In the genomic region with DNA sequence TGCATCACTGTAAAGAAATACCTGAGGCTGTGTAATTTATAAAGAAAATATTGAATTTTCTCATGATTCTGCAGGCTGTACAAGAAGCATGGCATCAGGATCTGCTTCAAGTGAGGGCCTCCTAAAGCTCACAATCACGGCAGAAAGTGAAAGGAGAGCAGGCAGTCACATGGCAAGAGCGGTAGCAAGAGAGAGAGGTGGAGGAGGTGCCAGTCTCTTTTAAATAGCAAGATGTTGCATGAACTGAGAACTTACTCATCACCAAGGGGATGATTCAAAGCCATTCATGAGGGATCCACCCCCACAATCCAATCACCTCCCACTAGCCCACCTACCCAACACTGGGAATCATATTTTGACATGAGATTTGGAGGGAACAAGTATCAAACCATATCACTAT, we compare ENCODE assay signal across 32 cellular contexts.
A peak's percentile ranks its signal among the peaks of the same experiment; 100 is the strongest.
DNase-seq lines count a peak whose midpoint lies in the region; ATAC-seq, FAIRE-seq and TF ChIP-seq lines count a peak whose summit lies in the region.
"Had no signal": no experiment of that assay in that cellular context is flagged by ENCODE, and none has a peak within 500 bp of the region (broad histone marks: within the 10 kb centered on the region; RNA-seq: fewer than 3 reads in every experiment).

No MANE protein-coding gene starts in this region.

- 0 out of 2 replicates have a peak overlapping the region, but pooled peaks have one; percentile 24 for H3K18ac ChIP-seq in IMR-90 (ENCODE audit: low read depth, low read length)

- no peak overlapping the region for H2BK15ac ChIP-seq in IMR-90 (ENCODE audit: low read depth, low read length)

- BruUV-seq in IMR-90 (replicated peaks; lab: Mats Ljungman, UMichigan) = no TSS peak

- WGBS in A549 (ENCODE audit: missing lambda C conversion rate) = 77% methylated on average over 2 of the region's 2 CpGs
- WGBS in IMR-90 (ENCODE audit: extremely low coverage in 2 of 2, insufficient read length in 1 of 2), 2 experiments = no CpG with 5 or more reads among the region's 2 CpGs
- 65 to 74% methylated on average over 2 of the region's 2 CpGs for WGBS in thyroid gland, 2 donors

- no peak for ATAC-seq in A549
- no peak for ATAC-seq in IMR-90 (ENCODE audit: low read depth)
- ATAC-seq in foreskin keratinocyte = peak; percentile 61
- no peak for ATAC-seq in GM21526 (IDR thresholded peaks at IDR 0.05; ENCODE audit: low FRiP score, unreplicated experiment)
- ATAC-seq: activated CD8-positive, alpha-beta memory T cell treated with anti-CD3 and anti-CD28 coated beads, Interleukin-2, amount 10 ng/mL, durations not matched to agents 7 days and 5 days; activated T-cell treated with anti-CD3 and anti-CD28 coated beads, Interleukin-2, amount 50 U/mL, for 72 hours; natural killer cell treated with Interleukin-12 subunit alpha and Interleukin-12 subunit beta and Interleukin-15 and Interleukin-18, amount 100 ng/mL, for 72 hours; right cardiac atrium; SK-N-SH treated with all-trans-retinoic acid at 6 μM for 48 hours had no signal

- no peak overlapping the region for H2BK120ac ChIP-seq in IMR-90 (ENCODE audit: low read depth, low read length)

- peak overlapping the region; percentile 67 for H2AFZ ChIP-seq in IMR-90 (replicated peaks; ENCODE audit: low read length, poor library complexity)

- no peak overlapping the region for H3K4me3 ChIP-seq in A549
- H3K4me3 ChIP-seq in IMR-90 (ENCODE audit: insufficient read depth, low read depth, low read length) = no peak overlapping the region
- H3K4me3 ChIP-seq in thyroid gland (replicated peaks in 1 of 3) = no peak overlapping the region
- H3K4me3 ChIP-seq: BLaER1, breast epithelium, coronary artery, ovary, testis, vagina had no signal

- no peaks in the 10 kb centered on the region for H4K20me1 ChIP-seq in IMR-90 (ENCODE audit: insufficient read depth, low read length)
- H4K20me1 ChIP-seq: BLaER1 had no signal

- H3K4me2 ChIP-seq in A549 = no peak overlapping the region
- no peak overlapping the region for H3K4me2 ChIP-seq in IMR-90 (ENCODE audit: low read depth, low read length)
- H3K4me2 ChIP-seq: BLaER1 had no signal

- peaks cover 24% of the 10 kb centered on the region for H3K9me3 ChIP-seq in A549
- peaks cover 5% of the 10 kb centered on the region for H3K9me3 ChIP-seq in IMR-90 (ENCODE audit: control insufficient read depth, insufficient read depth, low read length)
- no peaks in the 10 kb centered on the region for H3K9me3 ChIP-seq in thyroid gland
- H3K9me3 ChIP-seq: testis, vagina had no signal

- in situ Hi-C loops in IMR-90 (cut with MboI; ENCODE audit: low sequenced_read_pairs) = no loop called here

- no peak for TF ChIP-seq POLR2A in A549 (IDR thresholded peaks at IDR 0.05; ENCODE audit: low read length)
- TF ChIP-seq POLR2A in IMR-90 (IDR thresholded peaks at IDR 0.05; ENCODE audit: low read depth, low read length) = no peak
- TF ChIP-seq POLR2A in thyroid gland (IDR thresholded peaks at IDR 0.05) = no peak

- TF ChIP-seq CTCF in A549 (IDR thresholded peaks at IDR 0.05) = no peak
- no peak for TF ChIP-seq CTCF in IMR-90 (conservative IDR thresholded peaks at IDR 0.05; ENCODE audit: low read depth, low read length)
- no peak for TF ChIP-seq CTCF in foreskin keratinocyte (conservative IDR thresholded peaks at IDR 0.05)
- no peak for TF ChIP-seq CTCF in thyroid gland (IDR thresholded peaks at IDR 0.05)

- 0 out of 2 replicates have a peak overlapping the region, but pooled peaks have one; percentile 62 for H3K14ac ChIP-seq in IMR-90 (replicated peaks; ENCODE audit: low read depth, low read length)

- DNase-seq in A549 (ENCODE audit: low read depth in 1 of 2, low spot score in 1 of 2) (no peak), IMR-90 (no peak), amniotic epithelial cell (ENCODE audit: low read depth) (peak; percentile 79), foreskin keratinocyte (peak in 1 of 2 donors; percentile 60), thyroid gland (no peak), HEK293T (ENCODE audit: extremely low spot score) (no peak), NCI-H187 treated with DMSO at 0.1 percent for 48 hours (lab: John Stamatoyannopoulos, UW) (no peak)
- DNase-seq: activated CD4-positive, alpha-beta T cell treated with anti-CD3 and anti-CD28 coated beads, Interleukin-2, amount 50 U/mL, for 1 hour; activated CD8-positive, alpha-beta memory T cell treated with anti-CD3 and anti-CD28 coated beads, Interleukin-2, amount 10 ng/mL, durations not matched to agents 7 days and 5 days; activated naive CD4-positive, alpha-beta T cell treated with Interleukin-2 at 50 U/mL for 16 hours; activated T-cell treated with anti-CD3 and anti-CD28 coated beads, Interleukin-2, amount 50 U/mL, for 72 hours; amniotic stem cell; COR-L47; DMS79 treated with DMSO at 0.1 percent for 48 hours; H9; midbrain; NCI-H2171 treated with DMSO at 0.1 percent for 48 hours; NCI-H526 treated with DMSO at 0.1 percent for 48 hours; ovary; right cardiac atrium; stimulated activated CD4-positive, alpha-beta T cell treated with anti-CD3 and anti-CD28 coated beads, Interleukin-12 subunit alpha, Interleukin-12 subunit beta, amount 100 ng/mL, for 4 hours; stimulated activated CD4-positive, alpha-beta T cell treated with anti-CD3 and anti-CD28 coated beads, Interleukin-4, amount 100 ng/mL, for 24 hours; stimulated activated naive CD4-positive, alpha-beta T cell; testis had no signal

- no peak overlapping the region for H4K8ac ChIP-seq in IMR-90 (ENCODE audit: low read depth in 2 of 2, low read length in 2 of 2)

- H3K36me3 ChIP-seq in IMR-90 (ENCODE audit: control insufficient read depth, insufficient read depth, low read length) (no peaks in the 10 kb centered on the region), thyroid gland (no peaks in the 10 kb centered on the region)
- H3K36me3 ChIP-seq: BLaER1, breast epithelium, ovary, vagina had no signal

- dilution Hi-C loops in IMR-90 (cut with HindIII; ENCODE audit: low sequenced_read_pairs, unreplicated experiment) = no loop called here

- POLR2A ChIA-PET in A549 (lab: Yijun Ruan, JAX) (no interaction called here), IMR-90 (lab: Charles Lee; ENCODE audit: unreplicated experiment) (no interaction called here), HEK293T (lab: Yijun Ruan, JAX) (no interaction called here)

- no peak for TF ChIP-seq RAD21 in A549 (conservative IDR thresholded peaks at IDR 0.05 in 1 of 2, IDR thresholded peaks at IDR 0.05 in 1 of 2)
- no peak for TF ChIP-seq RAD21 in IMR-90 (IDR thresholded peaks at IDR 0.05; ENCODE audit: low read length)

- intact Hi-C loops in IMR-90 (cut with micrococcal nuclease) (no loop called here), thyroid gland (cut with DNase I) (no loop called here)

- H3K9me1 ChIP-seq in IMR-90 (ENCODE audit: insufficient read depth, low read length) = no peaks in the 10 kb centered on the region

- no peaks in the 10 kb centered on the region for H3K27me3 ChIP-seq in IMR-90 (ENCODE audit: control insufficient read depth, insufficient read depth, low read length)
- H3K27me3 ChIP-seq in foreskin keratinocyte = no peaks in the 10 kb centered on the region
- H3K27me3 ChIP-seq in thyroid gland = no peaks in the 10 kb centered on the region
- H3K27me3 ChIP-seq: BLaER1, breast epithelium, ovary, testis, vagina had no signal

- no peak for FAIRE-seq in A549 (lab: Jason Lieb, UNC)

- H3K79me1 ChIP-seq in IMR-90 (ENCODE audit: low read depth in 1 of 2, low read length in 2 of 2) = no peaks in the 10 kb centered on the region

- no peak overlapping the region for H3K56ac ChIP-seq in IMR-90 (ENCODE audit: extremely low read depth, insufficient read depth, low read length)

- H2AK5ac ChIP-seq in IMR-90 (ENCODE audit: low read depth, low read length) = no peak overlapping the region

- peaks cover 41% of the 10 kb centered on the region for H3K4me1 ChIP-seq in A549
- peaks cover 5% of the 10 kb centered on the region; the same call in 1 of the 2 replicates for H3K4me1 ChIP-seq in IMR-90 (ENCODE audit: control insufficient read depth, insufficient read depth, low read length)
- H3K4me1 ChIP-seq in foreskin keratinocyte = no peaks in the 10 kb centered on the region
- no peaks in the 10 kb centered on the region for H3K4me1 ChIP-seq in thyroid gland
- H3K4me1 ChIP-seq: BLaER1, breast epithelium, testis, vagina had no signal

- H3K4ac ChIP-seq in IMR-90 (ENCODE audit: low read depth, low read length) = no peak overlapping the region

- no peak overlapping the region for H4K91ac ChIP-seq in IMR-90 (ENCODE audit: insufficient read depth, low read depth, low read length)

- no peak overlapping the region for H2AK9ac ChIP-seq in IMR-90 (replicated peaks; ENCODE audit: low read depth, low read length, poor library complexity)

- H2BK20ac ChIP-seq in IMR-90 (ENCODE audit: low read depth, low read length) = no peak overlapping the region

- no peak overlapping the region for H3K9ac ChIP-seq in IMR-90 (ENCODE audit: low read depth, low read length)
- H3K9ac ChIP-seq: BLaER1 had no signal

- no peak overlapping the region for H3K23ac ChIP-seq in IMR-90 (ENCODE audit: low read depth, low read length)

- no peak overlapping the region for H2BK5ac ChIP-seq in IMR-90 (ENCODE audit: low read depth, low read length, poor library complexity, severe bottlenecking)

- CTCF ChIA-PET in A549 (lab: Yijun Ruan, JAX) = no interaction called here
- CTCF ChIA-PET in IMR-90 (lab: Yijun Ruan, JAX) = no interaction called here
- CTCF ChIA-PET in HEK293T (lab: Yijun Ruan, JAX) = no interaction called here

- no peak overlapping the region; the same call in 1 of the 2 replicates for H4K5ac ChIP-seq in IMR-90 (ENCODE audit: low read depth, low read length)

- TF ChIP-seq EP300 in A549 (IDR thresholded peaks at IDR 0.05) = no peak

- H3K27ac ChIP-seq in A549 (peak overlapping the region; percentile 20 to 73), IMR-90 (ENCODE audit: insufficient read depth, low read length) (no peak overlapping the region), foreskin keratinocyte (no peak overlapping the region), thyroid gland (no peak overlapping the region)
- H3K27ac ChIP-seq: BLaER1, breast epithelium, coronary artery, ovary, testis, vagina, VCaP had no signal

TF ChIP-seq in A549, 52 proteins besides CTCF, POLR2A, EP300 and RAD21 (continues in another document):
- TF ChIP-seq MAFK (IDR thresholded peaks at IDR 0.05; ENCODE audit: partially characterized antibody) = no peak
- no peak for TF ChIP-seq ZFP36 (IDR thresholded peaks at IDR 0.05; ENCODE audit: borderline replicate concordance, partially characterized antibody)
- TF ChIP-seq ZC3H11A (IDR thresholded peaks at IDR 0.05) = no peak

TF ChIP-seq in IMR-90, 13 proteins besides CTCF, POLR2A, EP300 and RAD21 (continues in another document):
- TF ChIP-seq BHLHE40 (IDR thresholded peaks at IDR 0.05; ENCODE audit: low read depth, low read length) = no peak

TF ChIP-seq in HEK293T, 16 proteins besides CTCF, POLR2A, EP300 and RAD21 (continues in another document):
- TF ChIP-seq LEF1 (IDR thresholded peaks at IDR 0.05; ENCODE audit: borderline replicate concordance) = no peak

Comparison
In these comparisons a context has a peak if more than half of its experiments do, and no peak if none do; other contexts are left out.
1. H3K27ac ChIP-seq: peak in A549 (2 of 2); none in IMR-90 (single experiment), foreskin keratinocyte (single experiment) and thyroid gland (0 of 3).